ENCODE assay signal across 25 cellular contexts in genomic region chr2:88010136-88010535, GRCh38. TPM values are rescaled to one million over a fixed set of nuclear protein-coding genes. Genes with fewer than 3 reads are reported as not detected.
DNase-seq lines count a peak whose midpoint lies in the region; ATAC-seq, FAIRE-seq and TF ChIP-seq lines count a peak whose summit lies in the region.
"Had no signal": no experiment of that assay in that cellular context is flagged by ENCODE, and none has a peak within 500 bp of the region (broad histone marks: within the 10 kb centered on the region; RNA-seq: fewer than 3 reads in every experiment).

No MANE protein-coding gene starts in this region.

- peak; percentile 31 to 50 for TF ChIP-seq RAD21 in H1 (IDR thresholded peaks at IDR 0.05 in 1 of 2, conservative IDR thresholded peaks at IDR 0.05 in 1 of 2; ENCODE audit: low read depth in 2 of 2, low read length in 2 of 2)

- H3K79me1 ChIP-seq in H1 (ENCODE audit: low read depth, low read length): no peaks in the 10 kb centered on the region

- H3K9ac ChIP-seq in OCI-LY1 (ENCODE audit: low read length): no peak overlapping the region
- no peak overlapping the region for H3K9ac ChIP-seq in H1 (replicated peaks in 1 of 4; ENCODE audit: extremely low read depth in 1 of 4, low read depth in 3 of 4, low read length in 3 of 4)
- H3K9ac ChIP-seq: KMS-11 had no signal

- H2BK5ac ChIP-seq in H1 (ENCODE audit: low read depth, low read length): no peak overlapping the region

- H4K5ac ChIP-seq in H1 (ENCODE audit: insufficient read length, low read depth, low read length): no peak overlapping the region

- no peak overlapping the region for H3K14ac ChIP-seq in H1 (ENCODE audit: insufficient read length)

- H2AFZ ChIP-seq in GM23338: no peak overlapping the region
- no peak overlapping the region for H2AFZ ChIP-seq in OCI-LY1 (ENCODE audit: low read length)
- no peak overlapping the region for H2AFZ ChIP-seq in H1 (ENCODE audit: low read length)

- no peak for TF ChIP-seq POLR2A in H1 (IDR thresholded peaks at IDR 0.05; ENCODE audit: control extremely low read depth in 1 of 2, low read depth in 2 of 2, low read length in 2 of 2)

- no peak overlapping the region for H2BK20ac ChIP-seq in H1 (ENCODE audit: low read length)

- H3K4ac ChIP-seq in H1 (replicated peaks; ENCODE audit: insufficient read length, low read depth, low read length): no peak overlapping the region

- CTCF ChIA-PET in H1 (lab: Charles Lee; ENCODE audit: partially characterized antibody): interaction anchor here (0.7 to 2.5 kb wide), 7 partner anchors 8 to 152 kb away, joined by 3 to 9 read pairs (median 3); no protein-coding TSS in a partner anchor

- no peak overlapping the region for H2BK15ac ChIP-seq in H1 (ENCODE audit: low read length)

- WGBS in H1 (ENCODE audit: extremely low coverage in 1 of 2, insufficient coverage in 1 of 2, insufficient read length in 1 of 2, insufficient replicate concordance in 2 of 2, low coverage in 1 of 2, low lambda C conversion rate in 2 of 2, missing lambda C conversion rate in 1 of 2), 2 experiments: 81% methylated on average over 1 of the region's 1 CpG; no CpG with 5 or more reads in 1 of the 2 experiments

- no peak for DNase-seq in GM23338 (ENCODE audit: low spot score)
- DNase-seq in H7: peak; percentile 25
- DNase-seq in H1 (ENCODE audit: low read depth in 1 of 2, low spot score in 2 of 2): no peak
- no peak for DNase-seq in putamen (ENCODE audit: low spot score)
- no peak for DNase-seq in GM20000 (ENCODE audit: low spot score)
- no peak for DNase-seq in urothelium cell line (ENCODE audit: low spot score)
- DNase-seq: ACHN; BE2C; C1 segment of cervical spinal cord; CD4-positive, CD25-positive, alpha-beta regulatory T cell; CD8-positive, alpha-beta memory T cell; COR-L47; DMS 273 treated with DMSO at 0.1 percent for 48 hours; DMS53; DND-41; EL; GOT3 had no signal

- H3K4me1 Mint-ChIP-seq in GM23338: peaks cover 12% of the 10 kb centered on the region

- TF ChIP-seq EP300 in H1 (IDR thresholded peaks at IDR 0.05; ENCODE audit: borderline replicate concordance in 1 of 2, low read depth in 2 of 2, low read length in 2 of 2): no peak

- H3K18ac ChIP-seq in H1 (ENCODE audit: extremely low read depth, low read length): no peak overlapping the region

- H3K27me3 Mint-ChIP-seq in GM23338 (ENCODE audit: insufficient read depth, low read depth, poor library complexity): peaks cover 6% of the 10 kb centered on the region
- H3K27me3 Mint-ChIP-seq: CD4-positive, CD25-positive, alpha-beta regulatory T cell; CD8-positive, alpha-beta memory T cell; IgD-negative memory B cell had no signal

- H2BK12ac ChIP-seq in H1 (ENCODE audit: low read depth, low read length): no peak overlapping the region

- no peaks in the 10 kb centered on the region for H3K27me3 ChIP-seq in GM23338 (ENCODE audit: insufficient read depth)
- H3K27me3 ChIP-seq in H7 (ENCODE audit: control insufficient read depth, insufficient read depth, low read length): no peaks in the 10 kb centered on the region
- no peaks in the 10 kb centered on the region for H3K27me3 ChIP-seq in OCI-LY1 (ENCODE audit: insufficient read depth, low read length)
- H3K27me3 ChIP-seq in H1 (replicated peaks in 1 of 4; ENCODE audit: control insufficient read depth in 3 of 4, extremely low read depth in 1 of 4, insufficient read depth in 3 of 4, low read length in 3 of 4): no peaks in the 10 kb centered on the region
- H3K27me3 ChIP-seq: BE2C had no signal

- H3K56ac ChIP-seq in H1 (replicated peaks; ENCODE audit: insufficient read length, low read depth, low read length): no peak overlapping the region

- TF ChIP-seq CTCF in GM23338 (conservative IDR thresholded peaks at IDR 0.05; ENCODE audit: low read depth in 2 of 2) (peak; percentile 10 to 49; a peak in 2 of 4 replicates), OCI-LY1 (IDR thresholded peaks at IDR 0.05; ENCODE audit: low read length) (peak; percentile 12; the same call in 1 of the 2 replicates), H1 (IDR thresholded peaks at IDR 0.05; ENCODE audit: control extremely low read depth in 1 of 3, insufficient read depth in 1 of 3, low read depth in 1 of 3, low read length in 3 of 3) (peak in 1 of 3 experiments; percentile 8; a peak in 1 of 4 replicates), GM20000 (IDR thresholded peaks at IDR 0.05; ENCODE audit: extremely low read depth, missing control alignments) (no peak)

- no peak overlapping the region for H2AK5ac ChIP-seq in H1 (ENCODE audit: low read depth, low read length)

- H3K79me2 ChIP-seq in GM23338 (replicated peaks; ENCODE audit: insufficient read depth) (no peaks in the 10 kb centered on the region), OCI-LY1 (ENCODE audit: insufficient read depth, low read length) (no peaks in the 10 kb centered on the region), H1 (ENCODE audit: control insufficient read depth in 1 of 2, insufficient read depth in 2 of 2, low read length in 2 of 2) (no peaks in the 10 kb centered on the region)

- H3K23ac ChIP-seq in H1 (ENCODE audit: insufficient read length): no peak overlapping the region

- H3K4me3 Mint-ChIP-seq in GM23338: no peak overlapping the region
- H3K4me3 Mint-ChIP-seq: CD4-positive, CD25-positive, alpha-beta regulatory T cell; CD8-positive, alpha-beta memory T cell; IgD-negative memory B cell had no signal

- no peaks in the 10 kb centered on the region for H3K36me3 Mint-ChIP-seq in GM23338 (ENCODE audit: low read depth)
- H3K36me3 Mint-ChIP-seq: CD4-positive, CD25-positive, alpha-beta regulatory T cell; CD8-positive, alpha-beta memory T cell; IgD-negative memory B cell had no signal

- no peak overlapping the region for H4K8ac ChIP-seq in H1 (ENCODE audit: extremely low read depth, insufficient read depth, low read length)

- H3K4me3 ChIP-seq in GM23338 (no peak overlapping the region), H7 (ENCODE audit: insufficient read depth, low read depth, low read length) (no peak overlapping the region), OCI-LY1 (ENCODE audit: low read depth, low read length, poor library complexity, severe bottlenecking) (no peak overlapping the region), H1 (ENCODE audit: extremely low read depth in 1 of 4, insufficient read depth in 2 of 4, low read depth in 3 of 4, low read length in 4 of 4) (no peak overlapping the region)
- H3K4me3 ChIP-seq: GM12878, HAP-1 had no signal

- H3F3A ChIP-seq in GM23338 (replicated peaks; ENCODE audit: low read depth) (no peaks in the 10 kb centered on the region), OCI-LY1 (ENCODE audit: insufficient read depth, low read length) (no peaks in the 10 kb centered on the region)

- H4K20me1 ChIP-seq in GM23338 (replicated peaks; ENCODE audit: insufficient read depth): no peaks in the 10 kb centered on the region
- no peaks in the 10 kb centered on the region for H4K20me1 ChIP-seq in OCI-LY1 (ENCODE audit: insufficient read depth, low read length)
- no peaks in the 10 kb centered on the region for H4K20me1 ChIP-seq in H1 (replicated peaks in 1 of 2; ENCODE audit: control insufficient read depth in 1 of 2, insufficient read depth in 2 of 2, low read length in 2 of 2)

- POLR2A ChIA-PET in H1 (lab: Charles Lee; ENCODE audit: partially characterized antibody): interaction anchor here (0.7 to 1.4 kb wide), 4 partner anchors 10 to 168 kb away, joined by 3 to 6 read pairs (median 3); no protein-coding TSS in a partner anchor

- H3K4me2 ChIP-seq in GM23338: no peak overlapping the region
- no peak overlapping the region for H3K4me2 ChIP-seq in OCI-LY1 (ENCODE audit: low read length)
- H3K4me2 ChIP-seq in H1 (ENCODE audit: insufficient read depth in 1 of 2, low read depth in 2 of 2, low read length in 2 of 2): no peak overlapping the region
- H3K4me2 ChIP-seq: KMS-11 had no signal

- no peaks in the 10 kb centered on the region for H3K9me3 Mint-ChIP-seq in GM23338
- H3K9me3 Mint-ChIP-seq: CD4-positive, CD25-positive, alpha-beta regulatory T cell; CD8-positive, alpha-beta memory T cell had no signal

- no peak overlapping the region for H3K27ac Mint-ChIP-seq in GM23338
- H3K27ac Mint-ChIP-seq: IgD-negative memory B cell had no signal

- H3K36me3 ChIP-seq in GM23338 (ENCODE audit: insufficient read depth) (no peaks in the 10 kb centered on the region), H7 (replicated peaks; ENCODE audit: control insufficient read depth, insufficient read depth, low read length) (no peaks in the 10 kb centered on the region), OCI-LY1 (ENCODE audit: insufficient read depth, low read length) (no peaks in the 10 kb centered on the region), H1 (ENCODE audit: control insufficient read depth in 2 of 4, insufficient read depth in 4 of 4, low read length in 3 of 4) (no peaks in the 10 kb centered on the region)
- H3K36me3 ChIP-seq: BE2C, HAP-1 had no signal

- no peak for ATAC-seq in GM23338
- ATAC-seq: GM12878 had no signal

- H3K27ac ChIP-seq in GM23338 (ENCODE audit: low read depth) (no peak overlapping the region), OCI-LY1 (ENCODE audit: low read depth, low read length, poor library complexity, severe bottlenecking) (no peak overlapping the region), H1 (ENCODE audit: low read depth, low read length) (no peak overlapping the region)
- H3K27ac ChIP-seq: KMS-11 had no signal

- H3K9me2 ChIP-seq in GM23338 (ENCODE audit: insufficient read depth): peaks cover 5% of the 10 kb centered on the region; the same call in 1 of the 2 replicates
- no peaks in the 10 kb centered on the region for H3K9me2 ChIP-seq in OCI-LY1 (ENCODE audit: low read depth, low read length)

- H2BK120ac ChIP-seq in H1 (replicated peaks; ENCODE audit: low read depth, low read length): no peak overlapping the region

- H3K23me2 ChIP-seq in H1 (ENCODE audit: low read depth, low read length): no peaks in the 10 kb centered on the region

- FAIRE-seq in H1 (lab: Jason Lieb, UNC) (no peak), urothelium cell line (lab: Jason Lieb, UNC) (no peak)
- FAIRE-seq: A204.1, GM12878, HTR-8/SVneo had no signal

- H3K9me3 ChIP-seq in OCI-LY1 (ENCODE audit: low read length): no peaks in the 10 kb centered on the region
- no peaks in the 10 kb centered on the region for H3K9me3 ChIP-seq in H1 (ENCODE audit: insufficient read depth in 2 of 2, low read depth in 1 of 2, low read length in 1 of 2)
- H3K9me3 ChIP-seq: BE2C, HAP-1 had no signal

- H4K91ac ChIP-seq in H1 (replicated peaks; ENCODE audit: insufficient read length, low read length): no peak overlapping the region

- H3K4me1 ChIP-seq in GM23338 (ENCODE audit: insufficient read depth) (0 out of 2 replicates have a peak, but pooled peaks cover 8% of the 10 kb centered on the region), OCI-LY1 (ENCODE audit: insufficient read depth, low read length, severe bottlenecking) (no peaks in the 10 kb centered on the region), H1 (replicated peaks in 1 of 4; ENCODE audit: control insufficient read depth in 3 of 4, insufficient read depth in 4 of 4, low read length in 3 of 4) (0 out of 7 replicates have a peak, but pooled peaks cover 0 to 2% (median 0%) of the 10 kb centered on the region in 4 experiments)
- H3K4me1 ChIP-seq: BE2C had no signal

RNA-seq across cellular contexts. Expression of gene RNU2-63P, which starts 6.2 kb away (rescaled TPM):
- total RNA-seq in GM23338 (2014; rRNA removed; shearing (Covaris generic)): not detected in 2 replicates
- polyA plus RNA-seq in GM23338 (2016; fragmentation: Nextera tagmentation; extraction: Ambion mirVana) (2.0 and 2.8 TPM in 2 replicates), H1 (2011; rRNA removed) (not detected in 2 replicates)
- 1,165 and 1,374 TPM in 2 replicates for total RNA-seq in H7 (2014; rRNA removed; shearing (Covaris generic))
- 6.6 and 8.3 TPM in 2 replicates for total RNA-seq in H1 (2021; fragmentation: NEBNext Ultra II Directional; extraction: Animal tissue kit (Norgen Biotek cat#: 25700))
- polyA plus RNA-seq in H1 (2011; cell fraction: cytosol; rRNA removed): not detected
- not detected for polyA plus RNA-seq in H1 (2011; cell fraction: nucleus; rRNA removed)
- polyA plus RNA-seq in H1 (2012, experiment 1 of 2): not detected in 4 replicates
- not detected for polyA plus RNA-seq in H1 (2012, experiment 2 of 2)
- polyA plus RNA-seq in H1 (2013, experiment 1 of 2): not detected
- polyA plus RNA-seq in H1 (2013, experiment 2 of 2): not detected
- 158 TPM in 1 of 2 replicates, not detected in the other for polyA minus RNA-seq in H1 (2011; rRNA and poly(A)+ RNA removed)
- polyA minus RNA-seq in H1 (2011; cell fraction: cytosol; rRNA and poly(A)+ RNA removed): 36.5 TPM
- not detected for polyA minus RNA-seq in H1 (2011; cell fraction: nucleus; rRNA and poly(A)+ RNA removed)
- total RNA-seq: G401 had no signal
- polyA plus RNA-seq: CD8-positive, alpha-beta memory T cell; IgD-negative memory B cell had no signal

RNA-seq across cellular contexts. Expression of gene KRCC1, which starts 45.4 kb away (rescaled TPM):
- total RNA-seq in GM23338 (2014; rRNA removed; shearing (Covaris generic)): 10.3 and 10.5 TPM in 2 replicates
- polyA plus RNA-seq in GM23338 (2016; fragmentation: Nextera tagmentation; extraction: Ambion mirVana) (12.5 and 12.8 TPM in 2 replicates), H1 (2011; rRNA removed) (2.1 and 5.1 TPM in 2 replicates)
- 13.0 and 16.7 TPM in 2 replicates for total RNA-seq in H7 (2014; rRNA removed; shearing (Covaris generic))
- 7.7 and 8.5 TPM in 2 replicates for total RNA-seq in H1 (2021; fragmentation: NEBNext Ultra II Directional; extraction: Animal tissue kit (Norgen Biotek cat#: 25700))
- 7.4 TPM for polyA plus RNA-seq in H1 (2011; cell fraction: cytosol; rRNA removed)
- polyA plus RNA-seq in H1 (2011; cell fraction: nucleus; rRNA removed): 2.0 TPM
- polyA plus RNA-seq in H1 (2012, experiment 1 of 2): 4.8 to 8.9 TPM (median 5.4 TPM) in 4 replicates
- polyA plus RNA-seq in H1 (2012, experiment 2 of 2): 1.7 TPM
- 10.3 TPM for polyA plus RNA-seq in H1 (2013, experiment 1 of 2)
- 10.8 TPM for polyA plus RNA-seq in H1 (2013, experiment 2 of 2)
- polyA minus RNA-seq in H1 (2011; rRNA and poly(A)+ RNA removed): 2.2 and 2.9 TPM in 2 replicates
- polyA minus RNA-seq in H1 (2011; cell fraction: cytosol; rRNA and poly(A)+ RNA removed): 2.7 TPM
- 4.7 TPM for polyA minus RNA-seq in H1 (2011; cell fraction: nucleus; rRNA and poly(A)+ RNA removed)

RNA-seq across cellular contexts. Expression of gene SMYD1, which starts 57.5 kb away (rescaled TPM):
- total RNA-seq in GM23338 (2014; rRNA removed; shearing (Covaris generic)): 0.07 TPM in 1 of 2 replicates, not detected in the other
- polyA plus RNA-seq in GM23338 (2016; fragmentation: Nextera tagmentation; extraction: Ambion mirVana) (0.35 TPM in 1 of 2 replicates, not detected in the other), H1 (2011; rRNA removed) (0.05 and 0.06 TPM in 2 replicates)
- total RNA-seq in H7 (2014; rRNA removed; shearing (Covaris generic)): 0.07 and 0.17 TPM in 2 replicates
- not detected in 2 replicates for total RNA-seq in H1 (2021; fragmentation: NEBNext Ultra II Directional; extraction: Animal tissue kit (Norgen Biotek cat#: 25700))
- 0.01 TPM for polyA plus RNA-seq in H1 (2011; cell fraction: cytosol; rRNA removed)
- not detected for polyA plus RNA-seq in H1 (2011; cell fraction: nucleus; rRNA removed)
- polyA plus RNA-seq in H1 (2012, experiment 1 of 2): 0.09 TPM in 1 of 4 replicates, not detected in the others
- polyA plus RNA-seq in H1 (2012, experiment 2 of 2): not detected
- 0.12 TPM for polyA plus RNA-seq in H1 (2013, experiment 1 of 2)
- not detected for polyA plus RNA-seq in H1 (2013, experiment 2 of 2)
- 0.10 TPM in 1 of 2 replicates, not detected in the other for polyA minus RNA-seq in H1 (2011; rRNA and poly(A)+ RNA removed)
- not detected for polyA minus RNA-seq in H1 (2011; cell fraction: cytosol; rRNA and poly(A)+ RNA removed)
- polyA minus RNA-seq in H1 (2011; cell fraction: nucleus; rRNA and poly(A)+ RNA removed): not detected
- total RNA-seq: CD4-positive, CD25-positive, alpha-beta regulatory T cell; CD8-positive, alpha-beta memory T cell; G401; GM12878 had no signal
- polyA plus RNA-seq: CD4-positive, CD25-positive, alpha-beta regulatory T cell; CD8-positive, alpha-beta memory T cell; IgD-negative memory B cell had no signal

Comparison
In these comparisons a context has a peak if more than half of its experiments do, and no peak if none do; other contexts are left out.
1. RNA of gene RNU2-63P, which starts 6.2 kb away (total RNA-seq): 1,165 to 1,374 TPM in H7; 6.6 to 8.3 TPM in H1 and not detected in GM23338; every median in the first group is over 100 times any median in the second.